ENCODE assay signal across 14 cellular contexts in genomic region chr15:95826831-95827230, GRCh38.
DNase-seq lines count a peak whose midpoint lies in the region; ATAC-seq and TF ChIP-seq lines count a peak whose summit lies in the region.
"Had no signal": no experiment of that assay in that cellular context is flagged by ENCODE, and none has a peak within 500 bp of the region (broad histone marks: within the 10 kb centered on the region; RNA-seq: fewer than 3 reads in every experiment).

No MANE protein-coding gene starts in this region.

- H3K27ac ChIP-seq in C4-2B (no peak overlapping the region), upper lobe of right lung (no peak overlapping the region)

- H3K4me3 ChIP-seq in NT2/D1 (ENCODE audit: insufficient read length, low read depth) (no peak overlapping the region), fibroblast of villous mesenchyme (ENCODE audit: low read depth, low read length) (no peak overlapping the region), upper lobe of right lung (no peak overlapping the region)

- H3K4me1 ChIP-seq in NT2/D1 (ENCODE audit: insufficient read depth, insufficient read length) (no peaks in the 10 kb centered on the region), upper lobe of right lung (no peaks in the 10 kb centered on the region)

- no peaks in the 10 kb centered on the region for H3K36me3 ChIP-seq in NT2/D1 (ENCODE audit: insufficient read depth, insufficient read length, low read length)
- H3K36me3 ChIP-seq in upper lobe of right lung = no peaks in the 10 kb centered on the region

- TF ChIP-seq CTCF in C4-2B (conservative IDR thresholded peaks at IDR 0.05) = peak; percentile 51
- peak; percentile 15 for TF ChIP-seq CTCF in fibroblast of villous mesenchyme (IDR thresholded peaks at IDR 0.05; ENCODE audit: insufficient read depth, low read depth, low read length)
- TF ChIP-seq CTCF in upper lobe of right lung (IDR thresholded peaks at IDR 0.05) = no peak

- DNase-seq in NT2/D1 (ENCODE audit: low read depth, low spot score) (peak; percentile 11), fibroblast of villous mesenchyme (ENCODE audit: low read depth) (no peak), NCI-H1436 (lab: John Stamatoyannopoulos, UW) (no peak), upper lobe of right lung (no peak), GF-D8 (lab: John Stamatoyannopoulos, UW) (no peak), activated gamma-delta T cell treated with Interleukin-2 at 50 U/mL for 16 hours (no peak)
- DNase-seq: activated CD4-positive, alpha-beta T cell treated with anti-CD3 and anti-CD28 coated beads for 48 hours; activated naive CD4-positive, alpha-beta T cell treated with anti-CD3 and anti-CD28 coated beads for 36 hours; NCI-H1105; stimulated activated CD4-positive, alpha-beta T cell treated with anti-CD3 and anti-CD28 coated beads, Interleukin-2, amount 100 ng/mL, for 48 hours had no signal

- ATAC-seq in GM21619 (IDR thresholded peaks at IDR 0.05; ENCODE audit: unreplicated experiment) (peak; percentile 50), upper lobe of right lung (no peak)
- ATAC-seq: natural killer cell treated with Interleukin-12 subunit alpha and Interleukin-12 subunit beta and Interleukin-15 and Interleukin-18, amount 100 ng/mL, for 72 hours; Right ventricle myocardium inferior had no signal

- H3K27me3 ChIP-seq in NT2/D1 (ENCODE audit: insufficient read depth, insufficient read length) (no peaks in the 10 kb centered on the region), upper lobe of right lung (no peaks in the 10 kb centered on the region)

- no peak overlapping the region for H3K9ac ChIP-seq in NT2/D1 (ENCODE audit: insufficient read length, low read depth)

- H3K9me3 ChIP-seq in NT2/D1 (ENCODE audit: insufficient read depth, low read length) (no peaks in the 10 kb centered on the region), upper lobe of right lung (no peaks in the 10 kb centered on the region)

- intact Hi-C loops in upper lobe of right lung (cut with DNase I) = no loop called here
